ENCODE assay signal across 1 cellular context in the genomic region with DNA sequence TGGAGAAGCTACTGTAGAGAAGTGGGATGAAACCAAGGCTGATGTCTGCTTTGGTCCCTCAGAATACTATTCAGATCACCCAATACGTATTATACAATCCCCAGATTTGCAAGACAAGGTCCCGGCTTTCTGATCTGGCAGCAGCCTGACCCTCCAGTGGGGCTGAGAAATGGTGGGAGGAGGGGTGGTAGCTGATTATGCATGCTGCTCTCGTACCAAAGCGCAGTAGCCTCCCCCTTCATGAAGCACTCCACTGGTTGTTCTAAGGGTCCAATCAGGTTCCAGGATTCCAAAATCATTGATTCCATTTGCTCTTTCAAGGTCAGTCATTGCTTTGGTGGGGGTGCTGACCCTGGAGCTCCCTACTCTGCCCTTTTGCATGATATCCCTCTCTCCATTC. TPM values are rescaled to one million over a fixed set of nuclear protein-coding genes. Genes with fewer than 3 reads are reported as not detected.
"Had no signal": no experiment of that assay in that cellular context is flagged by ENCODE, and none has a peak within 500 bp of the region (broad histone marks: within the 10 kb centered on the region; RNA-seq: fewer than 3 reads in every experiment).

No MANE protein-coding gene starts in this region.

RNA-seq across cellular contexts. Expression of a gene that starts 49.6 kb away (rescaled TPM):
- total RNA-seq: astrocyte had no signal
